18 cellular contexts compared by ENCODE assay signal in genomic region chr21:42041711-42042110, GRCh38. TPM values are rescaled to one million over a fixed set of nuclear protein-coding genes. Genes with fewer than 3 reads are reported as not detected.
"Had no signal": no experiment of that assay in that cellular context is flagged by ENCODE, and none has a peak within 500 bp of the region (broad histone marks: within the 10 kb centered on the region; RNA-seq: fewer than 3 reads in every experiment).

No MANE protein-coding gene starts in this region.

- H3K27ac Mint-ChIP-seq: activated CD4-positive, alpha-beta memory T cell treated with anti-CD3 and anti-CD28 coated beads for 36 hours; activated naive CD8-positive, alpha-beta T cell treated with anti-CD3 and anti-CD28 coated beads, Interleukin-2, amount 10 ng/mL, durations not matched to agents 7 days and 5 days; type B pancreatic cell had no signal

- H3K27ac ChIP-seq: dorsolateral prefrontal cortex, left ventricle myocardium inferior, psoas muscle, suprapubic skin had no signal

- H3K36me3 ChIP-seq: left ventricle myocardium inferior, sigmoid colon, suprapubic skin had no signal

- DNase-seq: activated CD4-positive, alpha-beta memory T cell treated with anti-CD3 and anti-CD28 coated beads for 36 hours; activated CD4-positive, alpha-beta T cell treated with anti-CD3 and anti-CD28 coated beads for 1 hour; activated gamma-delta T cell; activated naive CD8-positive, alpha-beta T cell treated with anti-CD3 and anti-CD28 coated beads, Interleukin-2, amount 10 ng/mL, durations not matched to agents 7 days and 5 days; activated T-cell treated with anti-CD3 and anti-CD28 coated beads, Interleukin-2, amount 50 U/mL, for 4 hours; dorsolateral prefrontal cortex; left ventricle myocardium inferior; psoas muscle; sigmoid colon; stimulated activated CD4-positive, alpha-beta T cell treated with anti-CD3 and anti-CD28 coated beads, Interleukin-4, amount 100 ng/mL, for 1 hour; stimulated activated CD8-positive, alpha-beta memory T cell treated with anti-CD3 and anti-CD28 coated beads, Interleukin-4, amount 100 ng/mL, for 48 hours; stimulated activated naive CD8-positive, alpha-beta T cell treated with anti-CD3 and anti-CD28 coated beads, Interleukin-15, Interleukin-2, amounts not matched to agents 100 U/mL and 50 U/mL, for 24 hours; T-helper 9 cell had no signal

- H3K4me1 ChIP-seq: left ventricle myocardium inferior, psoas muscle had no signal

- H3K27me3 Mint-ChIP-seq: activated CD4-positive, alpha-beta memory T cell treated with anti-CD3 and anti-CD28 coated beads for 36 hours; type B pancreatic cell had no signal

- H3K36me3 Mint-ChIP-seq: activated CD4-positive, alpha-beta memory T cell treated with anti-CD3 and anti-CD28 coated beads for 36 hours; activated naive CD8-positive, alpha-beta T cell treated with anti-CD3 and anti-CD28 coated beads, Interleukin-2, amount 10 ng/mL, durations not matched to agents 7 days and 5 days; type B pancreatic cell had no signal

- H3K9me3 ChIP-seq: left ventricle myocardium inferior, psoas muscle, sigmoid colon, suprapubic skin had no signal

- H3K4me3 Mint-ChIP-seq: activated CD4-positive, alpha-beta memory T cell treated with anti-CD3 and anti-CD28 coated beads for 36 hours; activated naive CD8-positive, alpha-beta T cell treated with anti-CD3 and anti-CD28 coated beads, Interleukin-2, amount 10 ng/mL, durations not matched to agents 7 days and 5 days; activated T-cell treated with anti-CD3 and anti-CD28 coated beads, Interleukin-2, amount 50 U/mL, for 4 hours; type B pancreatic cell had no signal

- H3K4me3 ChIP-seq: dorsolateral prefrontal cortex, left ventricle myocardium inferior, psoas muscle, sigmoid colon, suprapubic skin had no signal

- ATAC-seq: activated T-cell treated with anti-CD3 and anti-CD28 coated beads, Interleukin-2, amount 50 U/mL, for 4 hours; psoas muscle; stimulated activated naive CD8-positive, alpha-beta T cell treated with anti-CD3 and anti-CD28 coated beads, Interleukin-15, Interleukin-2, amounts not matched to agents 100 U/mL and 50 U/mL, for 24 hours had no signal

- H3K9me3 Mint-ChIP-seq: activated CD4-positive, alpha-beta memory T cell treated with anti-CD3 and anti-CD28 coated beads for 36 hours; activated T-cell treated with anti-CD3 and anti-CD28 coated beads, Interleukin-2, amount 50 U/mL, for 4 hours; type B pancreatic cell had no signal

RNA-seq across cellular contexts. Expression of gene UMODL1, which starts 29.4 kb away (rescaled TPM):
- total RNA-seq: activated CD4-positive, alpha-beta memory T cell treated with anti-CD3 and anti-CD28 coated beads for 36 hours; activated T-cell treated with anti-CD3 and anti-CD28 coated beads, Interleukin-2, amount 50 U/mL, for 4 hours; bronchial epithelial cell; myocyte; psoas muscle; sigmoid colon had no signal
- polyA plus RNA-seq: aorta, psoas muscle had no signal
